9 cellular contexts compared by ENCODE assay signal in the genomic region with DNA sequence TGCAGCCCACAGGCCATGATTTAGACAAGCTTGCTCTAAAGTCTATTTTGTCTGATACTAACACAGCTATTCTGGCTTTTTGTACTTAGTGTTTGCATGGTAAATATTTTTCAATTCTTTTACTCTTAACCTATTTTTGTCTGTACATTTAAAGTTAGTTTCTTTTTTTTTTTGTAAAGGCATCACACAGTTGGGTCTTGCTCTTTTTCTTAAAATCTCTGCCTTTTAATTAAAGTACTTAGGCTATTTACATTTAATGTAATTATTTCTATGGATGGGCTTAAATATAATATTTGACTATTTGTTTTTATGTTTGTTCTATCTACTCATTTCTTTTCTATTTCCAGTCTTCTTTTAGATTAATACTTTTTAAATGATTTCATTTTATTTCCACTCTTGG.
"Had no signal": no experiment of that assay in that cellular context is flagged by ENCODE, and none has a peak within 500 bp of the region (broad histone marks: within the 10 kb centered on the region; RNA-seq: fewer than 3 reads in every experiment).

No MANE protein-coding gene starts in this region.

- H3K4me3 ChIP-seq: GM23338 had no signal

- H3K27ac ChIP-seq: HL-60 had no signal

- DNase-seq: H9, HCEC 1CT, HFFc6, KG1 had no signal

- ATAC-seq: GM23338, HepG2 had no signal

- FAIRE-seq: H1, H54, HepG2 had no signal
